25 cellular contexts compared by ENCODE assay signal in the genomic region with DNA sequence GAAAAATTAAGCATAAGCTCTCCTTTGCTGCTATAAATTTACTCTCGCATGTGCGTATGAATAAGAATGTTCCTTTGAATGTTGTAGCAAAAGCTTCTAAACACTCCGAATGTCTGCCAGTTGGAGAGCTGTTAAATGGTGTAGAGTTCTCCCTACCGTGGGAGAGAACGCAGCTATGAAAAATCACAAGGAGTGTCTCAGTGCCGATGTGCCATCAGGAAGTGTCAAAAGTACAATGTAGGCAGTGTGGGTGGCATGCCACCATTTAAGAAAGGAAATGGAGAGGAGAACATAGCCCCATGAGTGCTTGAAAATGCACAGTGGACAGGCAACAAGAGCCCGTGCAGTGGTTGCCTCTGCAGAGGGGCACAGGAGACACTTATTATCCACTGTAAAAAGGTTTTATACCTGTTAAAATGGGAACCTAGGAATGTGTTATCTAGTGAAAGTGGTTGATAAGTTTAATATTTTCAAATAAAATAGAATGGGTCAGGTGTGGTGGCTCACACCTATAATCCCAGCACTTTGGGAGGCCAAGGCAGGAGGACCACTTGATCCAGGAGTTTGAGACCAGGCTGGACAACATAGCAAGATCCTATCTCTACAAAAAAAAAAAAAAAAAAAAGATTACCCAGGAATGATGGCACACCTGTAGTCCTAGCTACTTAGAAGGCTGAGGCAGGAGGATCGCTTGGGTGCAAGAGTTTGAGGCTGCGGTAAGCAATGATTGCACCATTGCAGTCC.
DNase-seq lines count a peak whose midpoint lies in the region; ATAC-seq, FAIRE-seq and TF ChIP-seq lines count a peak whose summit lies in the region.
"Had no signal": no experiment of that assay in that cellular context is flagged by ENCODE, and none has a peak within 500 bp of the region (broad histone marks: within the 10 kb centered on the region; RNA-seq: fewer than 3 reads in every experiment).

No MANE protein-coding gene starts in this region.

- no peak overlapping the region for H3K4me3 Mint-ChIP-seq in activated CD8-positive, alpha-beta T cell treated with anti-CD3 and anti-CD28 coated beads, Interleukin-2, amount 10 ng/mL, durations not matched to agents 7 days and 5 days
- H3K4me3 Mint-ChIP-seq in activated CD8-positive, alpha-beta T cell treated with anti-CD3 and anti-CD28 coated beads for 36 hours, result no peak overlapping the region
- H3K4me3 Mint-ChIP-seq: CD8-positive, alpha-beta T cell; GM23338; HFFc6 had no signal

- H3K27me3 ChIP-seq in DND-41 (ENCODE audit: insufficient read depth, low read length, poor library complexity) (no peaks in the 10 kb centered on the region), K562 (ENCODE audit: control insufficient read depth in 2 of 2, insufficient read depth in 2 of 2, low read length in 2 of 2) (no peaks in the 10 kb centered on the region), PC-3 (ENCODE audit: low read length) (no peaks in the 10 kb centered on the region)
- H3K27me3 ChIP-seq: BLaER1 treated with 17β-estradiol and CSF1 and Interleukin-3, amounts not matched to agents 10 nM and 100 nM; SJCRH30 had no signal

- POLR2A ChIA-PET in activated CD8-positive, alpha-beta T cell treated with anti-CD3 and anti-CD28 coated beads, Interleukin-2, amount 10 ng/mL, durations not matched to agents 7 days and 5 days (lab: Charles Lee), result interaction anchor here (1.0 kb wide), 1 partner anchor 57 kb away, joined by 5 read pairs; no protein-coding TSS in a partner anchor
- POLR2A ChIA-PET in activated CD8-positive, alpha-beta T cell treated with anti-CD3 and anti-CD28 coated beads for 36 hours (lab: Charles Lee), result interaction anchor here (0.6 to 1.1 kb wide), 3 partner anchors 11 to 140 kb away, joined by 3 to 4 read pairs (median 4); no protein-coding TSS in a partner anchor
- POLR2A ChIA-PET in K562 (lab: Yijun Ruan, JAX), result no interaction called here
- POLR2A ChIA-PET in PC-3 (lab: Charles Lee; ENCODE audit: unreplicated experiment), result no interaction called here

- H3K9me3 ChIP-seq in DND-41 (ENCODE audit: insufficient read depth, low read length, severe bottlenecking), result no peaks in the 10 kb centered on the region
- no peaks in the 10 kb centered on the region for H3K9me3 ChIP-seq in K562 (replicated peaks; ENCODE audit: control insufficient read depth, insufficient read depth, low read depth, low read length)
- H3K9me3 ChIP-seq in PC-3 (ENCODE audit: low read length), result no peaks in the 10 kb centered on the region
- H3K9me3 ChIP-seq: HAP-1 had no signal

- intact Hi-C loops in activated CD8-positive, alpha-beta T cell treated with anti-CD3 and anti-CD28 coated beads for 36 hours (cut with micrococcal nuclease), result loop anchor here (5.0 kb wide), 1 partner anchor 140 kb away; no protein-coding TSS in a partner anchor
- intact Hi-C loops in K562 (cut with micrococcal nuclease) (no loop called here), PC-3 (cut with micrococcal nuclease) (no loop called here)

- H3K4me1 Mint-ChIP-seq in activated CD8-positive, alpha-beta T cell treated with anti-CD3 and anti-CD28 coated beads, Interleukin-2, amount 10 ng/mL, durations not matched to agents 7 days and 5 days (ENCODE audit: low read depth), result peaks cover 81% of the 10 kb centered on the region
- H3K4me1 Mint-ChIP-seq in activated CD8-positive, alpha-beta T cell treated with anti-CD3 and anti-CD28 coated beads for 36 hours (ENCODE audit: low read depth), result peaks cover 55% of the 10 kb centered on the region

- no peaks in the 10 kb centered on the region for H4K20me1 ChIP-seq in DND-41 (ENCODE audit: insufficient read depth, low read length)
- no peaks in the 10 kb centered on the region for H4K20me1 ChIP-seq in K562 (replicated peaks; ENCODE audit: control insufficient read depth, insufficient read depth, low read length)
- no peaks in the 10 kb centered on the region for H4K20me1 ChIP-seq in PC-3 (ENCODE audit: low read length)
- H4K20me1 ChIP-seq: BLaER1 treated with 17β-estradiol and CSF1 and Interleukin-3, amounts not matched to agents 10 nM and 100 nM had no signal

- no peaks in the 10 kb centered on the region for H3K9me1 ChIP-seq in K562 (ENCODE audit: control insufficient read depth, insufficient read depth, low read length)

- H3K79me2 ChIP-seq in DND-41 (ENCODE audit: insufficient read depth, low read length) (no peaks in the 10 kb centered on the region), K562 (ENCODE audit: control insufficient read depth, insufficient read depth, low read length) (no peaks in the 10 kb centered on the region), PC-3 (ENCODE audit: low read length) (no peaks in the 10 kb centered on the region)

- in situ Hi-C loops in K562 (cut with MboI), result no loop called here

- H3K4me1 ChIP-seq in DND-41 (ENCODE audit: insufficient read depth, low read length) (peaks cover 49% of the 10 kb centered on the region), K562 (replicated peaks in 1 of 2; ENCODE audit: control insufficient read depth in 2 of 2, insufficient read depth in 2 of 2, low read length in 2 of 2) (peaks cover 12 to 16% of the 10 kb centered on the region in 2 experiments; a peak in 4 of 5 replicates), PC-3 (ENCODE audit: insufficient read depth, low read length) (no peaks in the 10 kb centered on the region)
- H3K4me1 ChIP-seq: HAP-1 had no signal

- H3K9ac ChIP-seq in DND-41 (ENCODE audit: low read depth, low read length) (no peak overlapping the region), K562 (ENCODE audit: insufficient read depth in 1 of 2, low read depth in 2 of 2, low read length in 2 of 2) (no peak overlapping the region), PC-3 (ENCODE audit: low read length) (no peak overlapping the region)
- H3K9ac ChIP-seq: BLaER1 treated with 17β-estradiol and CSF1 and Interleukin-3, amounts not matched to agents 10 nM and 100 nM had no signal

- WGBS in K562 (ENCODE audit: insufficient coverage, low coverage, missing lambda C conversion rate), result 94% methylated on average over 9 of the region's 9 CpGs

- H3K36me3 ChIP-seq in DND-41 (ENCODE audit: insufficient read depth, low read length) (peaks cover 6% of the 10 kb centered on the region; the same call in 1 of the 2 replicates), K562 (ENCODE audit: control insufficient read depth, insufficient read depth, low read length) (peaks cover 13% of the 10 kb centered on the region; the same call in 2 of the 3 replicates), PC-3 (ENCODE audit: low read depth, low read length) (no peaks in the 10 kb centered on the region)
- H3K36me3 ChIP-seq: HAP-1, SJCRH30 had no signal

- ATAC-seq in activated CD8-positive, alpha-beta T cell treated with anti-CD3 and anti-CD28 coated beads, Interleukin-2, amount 10 ng/mL, durations not matched to agents 7 days and 5 days, result no peak
- ATAC-seq in activated CD8-positive, alpha-beta T cell treated with anti-CD3 and anti-CD28 coated beads for 36 hours, result no peak
- ATAC-seq in DND-41 (ENCODE audit: insufficient read depth, low read depth), result no peak
- no peak for ATAC-seq in K562
- ATAC-seq in HG03159 (IDR thresholded peaks at IDR 0.05; ENCODE audit: unreplicated experiment), result no peak
- ATAC-seq in PC-3, result no peak
- ATAC-seq: CD8-positive, alpha-beta T cell; GM23338; Right ventricle myocardium inferior; SK-N-SH treated with all-trans-retinoic acid at 6 μM for 48 hours had no signal

- H2AFZ ChIP-seq in DND-41 (ENCODE audit: low read depth, low read length) (no peak overlapping the region), K562 (ENCODE audit: low read depth, low read length) (no peak overlapping the region), PC-3 (ENCODE audit: low read length) (no peak overlapping the region)
- H2AFZ ChIP-seq: GM23338, PC-9 had no signal

- CTCF ChIA-PET in activated CD8-positive, alpha-beta T cell treated with anti-CD3 and anti-CD28 coated beads, Interleukin-2, amount 10 ng/mL, durations not matched to agents 7 days and 5 days (lab: Charles Lee), result interaction anchor here (1.2 to 2.5 kb wide), 4 partner anchors 10 to 147 kb away, joined by 3 to 7 read pairs (median 5); no protein-coding TSS in a partner anchor
- CTCF ChIA-PET in activated CD8-positive, alpha-beta T cell treated with anti-CD3 and anti-CD28 coated beads for 36 hours (lab: Charles Lee), result interaction anchor here (1.3 to 2.4 kb wide), 2 partner anchors 12 to 141 kb away, joined by 4 to 8 read pairs; no protein-coding TSS in a partner anchor
- CTCF ChIA-PET in K562 (lab: Yijun Ruan, JAX; ENCODE audit: low intra/inter-chr PET ratio), result no interaction called here
- CTCF ChIA-PET in PC-3 (lab: Charles Lee), result no interaction called here

- BruUV-seq in K562 (replicated peaks; lab: Mats Ljungman, UMichigan), result no TSS peak
- no TSS peak for BruUV-seq in PC-3 (replicated peaks; lab: Mats Ljungman, UMichigan)

- no peaks in the 10 kb centered on the region for H3K27me3 Mint-ChIP-seq in activated CD8-positive, alpha-beta T cell treated with anti-CD3 and anti-CD28 coated beads, Interleukin-2, amount 10 ng/mL, durations not matched to agents 7 days and 5 days (ENCODE audit: low read depth)
- no peaks in the 10 kb centered on the region for H3K27me3 Mint-ChIP-seq in activated CD8-positive, alpha-beta T cell treated with anti-CD3 and anti-CD28 coated beads for 36 hours

- peaks cover 68% of the 10 kb centered on the region for H3K36me3 Mint-ChIP-seq in activated CD8-positive, alpha-beta T cell treated with anti-CD3 and anti-CD28 coated beads, Interleukin-2, amount 10 ng/mL, durations not matched to agents 7 days and 5 days (ENCODE audit: low read depth)
- peaks cover 29% of the 10 kb centered on the region for H3K36me3 Mint-ChIP-seq in activated CD8-positive, alpha-beta T cell treated with anti-CD3 and anti-CD28 coated beads for 36 hours (ENCODE audit: low read depth)

- no peak for TF ChIP-seq CTCF in activated CD8-positive, alpha-beta T cell treated with anti-CD3 and anti-CD28 coated beads for 36 hours (IDR thresholded peaks at IDR 0.05)
- TF ChIP-seq CTCF in DND-41 (IDR thresholded peaks at IDR 0.05; ENCODE audit: borderline replicate concordance, extremely low read depth, low read length, poor library complexity, severe bottlenecking), result no peak
- no peak for TF ChIP-seq CTCF in K562 (IDR thresholded peaks at IDR 0.05 in 2 of 3, conservative IDR thresholded peaks at IDR 0.05 in 1 of 3; ENCODE audit: insufficient read depth in 2 of 3, low read depth in 1 of 3, low read length in 3 of 3)
- TF ChIP-seq CTCF in PC-3 (conservative IDR thresholded peaks at IDR 0.05; ENCODE audit: low read depth, low read length), result no peak

- H3K4me3 ChIP-seq in DND-41 (ENCODE audit: low read depth in 1 of 2, low read length in 2 of 2) (no peak overlapping the region), K562 (no peak overlapping the region), PC-3 (ENCODE audit: low read length) (no peak overlapping the region)
- H3K4me3 ChIP-seq: BLaER1 treated with 17β-estradiol and CSF1 and Interleukin-3, amounts not matched to agents 10 nM and 100 nM; GM23338; HAP-1; PC-9; SJCRH30 had no signal

- no peaks in the 10 kb centered on the region for H3K9me2 ChIP-seq in PC-3 (replicated peaks; ENCODE audit: low read length)

- no peak for DNase-seq in activated CD8-positive, alpha-beta T cell treated with anti-CD3 and anti-CD28 coated beads, Interleukin-2, amount 10 ng/mL, durations not matched to agents 7 days and 5 days
- DNase-seq in activated CD8-positive, alpha-beta T cell treated with anti-CD3 and anti-CD28 coated beads for 36 hours, result no peak
- DNase-seq in CD1c-positive myeloid dendritic cell (ENCODE audit: extremely low spot score) (peak; percentile 30), DND-41 (no peak), K562 (ENCODE audit: extremely low read depth in 1 of 4, low spot score in 3 of 4) (no peak), NCI-H1417 (lab: John Stamatoyannopoulos, UW) (no peak), PC-3 (no peak)
- DNase-seq: AML-193; CD8-positive, alpha-beta T cell; DMS 273 treated with DMSO at 0.1 percent for 48 hours; GF-D8; HFFc6; MV-4-11; NCI-H446 treated with DMSO at 0.1 percent for 48 hours; NK-92 treated with Interleukin-12 subunit alpha and Interleukin-12 subunit beta, amount 100 ng/mL, for 24 hours; PC-9; SJCRH30 had no signal

- TF ChIP-seq RAD21 in K562 (CRISPR knock-in tag; conservative IDR thresholded peaks at IDR 0.05 in 1 of 2, IDR thresholded peaks at IDR 0.05 in 1 of 2), result no peak

- no peak for FAIRE-seq in K562 (lab: Jason Lieb, UNC)
- FAIRE-seq: A204.1, GM12891 had no signal

- peak overlapping the region; percentile 71 for H3K27ac Mint-ChIP-seq in activated CD8-positive, alpha-beta T cell treated with anti-CD3 and anti-CD28 coated beads, Interleukin-2, amount 10 ng/mL, durations not matched to agents 7 days and 5 days
- H3K27ac Mint-ChIP-seq in activated CD8-positive, alpha-beta T cell treated with anti-CD3 and anti-CD28 coated beads for 36 hours, result no peak overlapping the region
- H3K27ac Mint-ChIP-seq: CD8-positive, alpha-beta T cell; GM23338; HFFc6 had no signal

- H3K27ac ChIP-seq in DND-41 (ENCODE audit: low read length) (peak overlapping the region; percentile 97), K562 (ENCODE audit: extremely low read depth, low read depth, low read length) (no peak overlapping the region), PC-3 (ENCODE audit: low read length) (no peak overlapping the region)
- H3K27ac ChIP-seq: PC-9, SJCRH30 had no signal

- no peak overlapping the region for H3K4me2 ChIP-seq in DND-41 (ENCODE audit: insufficient read depth, low read length)
- no peak overlapping the region for H3K4me2 ChIP-seq in K562 (ENCODE audit: insufficient read depth, low read length)
- no peak overlapping the region for H3K4me2 ChIP-seq in PC-3 (ENCODE audit: low read length)
- H3K4me2 ChIP-seq: GM23338, PC-9 had no signal

- no peak for TF ChIP-seq POLR2A in K562 (conservative IDR thresholded peaks at IDR 0.05)

- TF ChIP-seq EP300 in K562 (IDR thresholded peaks at IDR 0.05; ENCODE audit: low read length), result no peak

- H3F3A ChIP-seq in PC-3 (ENCODE audit: low read length, unreplicated experiment), result no peaks in the 10 kb centered on the region

- H3K9me3 Mint-ChIP-seq in activated CD8-positive, alpha-beta T cell treated with anti-CD3 and anti-CD28 coated beads, Interleukin-2, amount 10 ng/mL, durations not matched to agents 7 days and 5 days (ENCODE audit: insufficient read depth), result peaks cover 8% of the 10 kb centered on the region
- H3K9me3 Mint-ChIP-seq in activated CD8-positive, alpha-beta T cell treated with anti-CD3 and anti-CD28 coated beads for 36 hours, result peaks cover 10% of the 10 kb centered on the region
- H3K9me3 Mint-ChIP-seq: CD8-positive, alpha-beta T cell; GM23338 had no signal

Comparison
In these comparisons a context has a peak if more than half of its experiments do, and no peak if none do; other contexts are left out.
1. CTCF ChIA-PET loops: an anchor here in activated CD8-positive, alpha-beta T cell treated with anti-CD3 and anti-CD28 coated beads, Interleukin-2, amount 10 ng/mL, durations not matched to agents 7 days and 5 days (1.2 to 2.5 kb wide) and activated CD8-positive, alpha-beta T cell treated with anti-CD3 and anti-CD28 coated beads for 36 hours (1.3 to 2.4 kb wide); none called in K562 and PC-3.
2. POLR2A ChIA-PET loops: an anchor here in activated CD8-positive, alpha-beta T cell treated with anti-CD3 and anti-CD28 coated beads, Interleukin-2, amount 10 ng/mL, durations not matched to agents 7 days and 5 days (1.0 kb wide) and activated CD8-positive, alpha-beta T cell treated with anti-CD3 and anti-CD28 coated beads for 36 hours (0.6 to 1.1 kb wide); none called in K562 and PC-3.